ENCODE assay signal across 1 cellular context in genomic region chr5:69333668-69334315, GRCh38.
TF ChIP-seq lines count a peak whose summit lies in the region.

No MANE protein-coding gene starts in this region.

TF ChIP-seq in HepG2, 621 proteins besides CTCF, POLR2A, EP300 and RAD21:
- peak; percentile 26; the same call in 1 of the 2 replicates for TF ChIP-seq ZBTB38 (CRISPR knock-in tag; IDR thresholded peaks at IDR 0.05)
- peak; percentile 7; the same call in 1 of the 2 replicates for TF ChIP-seq ZBTB33 (CRISPR knock-in tag; IDR thresholded peaks at IDR 0.05)
TF ChIP-seq in HepG2: peak in this region for 2; not testable (repeated sequence) for 619.
